15 cellular contexts compared by ENCODE assay signal in genomic region chr14:72907327-72907826, GRCh38. TPM values are rescaled to one million over a fixed set of nuclear protein-coding genes. Genes with fewer than 3 reads are reported as not detected.
DNase-seq lines count a peak whose midpoint lies in the region; ATAC-seq, FAIRE-seq and TF ChIP-seq lines count a peak whose summit lies in the region.
"Had no signal": no experiment of that assay in that cellular context is flagged by ENCODE, and none has a peak within 500 bp of the region (broad histone marks: within the 10 kb centered on the region; RNA-seq: fewer than 3 reads in every experiment).

No MANE protein-coding gene starts in this region.

- TF ChIP-seq RAD21 in A549 (conservative IDR thresholded peaks at IDR 0.05 in 1 of 2, IDR thresholded peaks at IDR 0.05 in 1 of 2), result no peak

- peak overlapping the region; percentile 33 for H3K4me2 ChIP-seq in A549
- no peak overlapping the region for H3K4me2 ChIP-seq in SU-DHL-6 (ENCODE audit: low read depth, low read length, poor library complexity, severe bottlenecking)

- ATAC-seq in A549, result no peak
- ATAC-seq in left ventricle myocardium superior, result peak; percentile 68
- no peak for ATAC-seq in activated T-cell treated with anti-CD3 and anti-CD28 coated beads, Interleukin-2, amount 50 U/mL, for 72 hours (replicated peaks in 1 of 2)
- no peak for ATAC-seq in GM21529 (IDR thresholded peaks at IDR 0.05; ENCODE audit: unreplicated experiment)

- H3F3A ChIP-seq in SU-DHL-6 (ENCODE audit: insufficient read depth), result no peaks in the 10 kb centered on the region

- H3K9me3 ChIP-seq in A549, result no peaks in the 10 kb centered on the region
- H3K9me3 ChIP-seq in SU-DHL-6 (ENCODE audit: insufficient read depth, low read length), result no peaks in the 10 kb centered on the region
- H3K9me3 ChIP-seq: tibial artery had no signal

- H3K9me2 ChIP-seq in SU-DHL-6 (replicated peaks; ENCODE audit: insufficient read depth, low read length), result no peaks in the 10 kb centered on the region

- CTCF ChIA-PET in A549 (lab: Yijun Ruan, JAX), result interaction anchor here (0.6 to 4.5 kb wide), 4 partner anchors 18 to 491 kb away, joined by 3 to 96 read pairs (median 13); no protein-coding TSS in a partner anchor

- H3K79me2 ChIP-seq in SU-DHL-6 (ENCODE audit: insufficient read depth, low read length), result no peaks in the 10 kb centered on the region

- H3K27ac ChIP-seq in A549 (0 out of 6 replicates have a peak overlapping the region, but pooled peaks of 1 of the 2 experiments have one; percentile 10), SU-DHL-6 (ENCODE audit: low read depth, low read length) (no peak overlapping the region)

- no peaks in the 10 kb centered on the region for H3K36me3 ChIP-seq in SU-DHL-6 (ENCODE audit: low read length)
- H3K36me3 ChIP-seq: tibial artery had no signal

- H3K4me3 Mint-ChIP-seq in activated T-helper 2 cell treated with anti-CD3 and anti-CD28 coated beads, Interferon-gamma antibody, Interleukin-2, Interleukin-4, amounts not matched to agents 10 μg/mL and 5 μg/mL and 100 μg/mL, durations not matched to agents 14 hours and 24 hours and 36 hours (ENCODE audit: low read depth), result no peak overlapping the region
- H3K4me3 Mint-ChIP-seq in activated T-cell treated with anti-CD3 and anti-CD28 coated beads, Interleukin-2, amount 50 U/mL, for 72 hours, result no peak overlapping the region
- no peak overlapping the region for H3K4me3 Mint-ChIP-seq in type B pancreatic cell
- H3K4me3 Mint-ChIP-seq: T-helper 2 cell treated with Interferon-gamma antibody and Interleukin-4, amounts not matched to agents 5 μg/mL and 100 μg/mL, for 36 hours had no signal

- TF ChIP-seq EP300 in A549 (IDR thresholded peaks at IDR 0.05), result no peak

- H3K4me1 ChIP-seq in A549, result peaks cover 15% of the 10 kb centered on the region; the same call in 1 of the 3 replicates

- intact Hi-C loops in left ventricle myocardium superior (cut with micrococcal nuclease), result no loop called here
- intact Hi-C loops in activated T-helper 2 cell treated with anti-CD3 and anti-CD28 coated beads, Interferon-gamma antibody, Interleukin-2, Interleukin-4, amounts not matched to agents 10 μg/mL and 5 μg/mL and 100 μg/mL, durations not matched to agents 14 hours and 24 hours and 36 hours (cut with micrococcal nuclease), result no loop called here

- H3K27me3 ChIP-seq in SU-DHL-6 (ENCODE audit: low read length), result no peaks in the 10 kb centered on the region
- H3K27me3 ChIP-seq: tibial artery had no signal

- peaks cover 12% of the 10 kb centered on the region for H3K4me1 Mint-ChIP-seq in activated T-helper 2 cell treated with anti-CD3 and anti-CD28 coated beads, Interferon-gamma antibody, Interleukin-2, Interleukin-4, amounts not matched to agents 10 μg/mL and 5 μg/mL and 100 μg/mL, durations not matched to agents 14 hours and 24 hours and 36 hours (ENCODE audit: low read depth)
- H3K4me1 Mint-ChIP-seq in activated T-cell treated with anti-CD3 and anti-CD28 coated beads, Interleukin-2, amount 50 U/mL, for 72 hours (ENCODE audit: low read depth), result peaks cover 11% of the 10 kb centered on the region
- peaks cover 17% of the 10 kb centered on the region for H3K4me1 Mint-ChIP-seq in type B pancreatic cell (ENCODE audit: unreplicated experiment)

- no peak overlapping the region for H3K4me3 ChIP-seq in A549
- no peak overlapping the region for H3K4me3 ChIP-seq in SU-DHL-6 (ENCODE audit: insufficient read depth, low read length, poor library complexity, severe bottlenecking)
- H3K4me3 ChIP-seq: tibial artery had no signal

- peak overlapping the region; percentile 65 for H2AFZ ChIP-seq in SU-DHL-6 (ENCODE audit: low read depth, low read length, severe bottlenecking)

- H4K20me1 ChIP-seq in SU-DHL-6 (ENCODE audit: low read depth, low read length), result no peaks in the 10 kb centered on the region

- no peaks in the 10 kb centered on the region for H3K9me3 Mint-ChIP-seq in activated T-helper 2 cell treated with anti-CD3 and anti-CD28 coated beads, Interferon-gamma antibody, Interleukin-2, Interleukin-4, amounts not matched to agents 10 μg/mL and 5 μg/mL and 100 μg/mL, durations not matched to agents 14 hours and 24 hours and 36 hours
- H3K9me3 Mint-ChIP-seq in activated T-cell treated with anti-CD3 and anti-CD28 coated beads, Interleukin-2, amount 50 U/mL, for 72 hours, result no peaks in the 10 kb centered on the region
- no peaks in the 10 kb centered on the region for H3K9me3 Mint-ChIP-seq in type B pancreatic cell
- H3K9me3 Mint-ChIP-seq: T-helper 2 cell treated with Interferon-gamma antibody and Interleukin-4, amounts not matched to agents 5 μg/mL and 100 μg/mL, for 36 hours had no signal

- H3K27ac Mint-ChIP-seq in activated T-helper 2 cell treated with anti-CD3 and anti-CD28 coated beads, Interferon-gamma antibody, Interleukin-2, Interleukin-4, amounts not matched to agents 10 μg/mL and 5 μg/mL and 100 μg/mL, durations not matched to agents 14 hours and 24 hours and 36 hours, result no peak overlapping the region
- no peak overlapping the region for H3K27ac Mint-ChIP-seq in activated T-cell treated with anti-CD3 and anti-CD28 coated beads, Interleukin-2, amount 50 U/mL, for 72 hours
- H3K27ac Mint-ChIP-seq in type B pancreatic cell, result no peak overlapping the region
- H3K27ac Mint-ChIP-seq: T-helper 2 cell treated with Interferon-gamma antibody and Interleukin-4, amounts not matched to agents 5 μg/mL and 100 μg/mL, for 36 hours had no signal

- DNase-seq in A549 (ENCODE audit: low read depth in 1 of 2, low spot score in 1 of 2), result no peak
- peak; percentile 41 for DNase-seq in HT1080 (ENCODE audit: low read depth)
- DNase-seq in left ventricle myocardium superior, result no peak
- DNase-seq in activated T-helper 2 cell treated with anti-CD3 and anti-CD28 coated beads, Interferon-gamma antibody, Interleukin-2, Interleukin-4, amounts not matched to agents 10 μg/mL and 5 μg/mL and 100 μg/mL, durations not matched to agents 14 hours and 24 hours and 36 hours (ENCODE audit: low spot score), result no peak
- DNase-seq in activated T-cell treated with anti-CD3 and anti-CD28 coated beads, Interleukin-2, amount 50 U/mL, for 72 hours, result no peak
- DNase-seq in type B pancreatic cell (ENCODE audit: extremely low spot score, unreplicated experiment), result no peak
- DNase-seq: activated CD4-positive, alpha-beta T cell treated with anti-CD3 and anti-CD28 coated beads, Interleukin-2, amount 50 U/mL, for 1 hour; aorta; NCI-H1417 treated with DMSO at 0.1 percent for 48 hours; NCI-H446; tibial artery had no signal

- H3K36me3 Mint-ChIP-seq in activated T-helper 2 cell treated with anti-CD3 and anti-CD28 coated beads, Interferon-gamma antibody, Interleukin-2, Interleukin-4, amounts not matched to agents 10 μg/mL and 5 μg/mL and 100 μg/mL, durations not matched to agents 14 hours and 24 hours and 36 hours (ENCODE audit: low read depth), result no peaks in the 10 kb centered on the region
- no peaks in the 10 kb centered on the region for H3K36me3 Mint-ChIP-seq in activated T-cell treated with anti-CD3 and anti-CD28 coated beads, Interleukin-2, amount 50 U/mL, for 72 hours (ENCODE audit: insufficient read depth in 2 of 2)
- H3K36me3 Mint-ChIP-seq in type B pancreatic cell, result no peaks in the 10 kb centered on the region

- H3K9ac ChIP-seq in SU-DHL-6 (ENCODE audit: low read length), result no peak overlapping the region

- POLR2A ChIA-PET in A549 (lab: Yijun Ruan, JAX), result no interaction called here

- no peak for TF ChIP-seq POLR2A in A549 (IDR thresholded peaks at IDR 0.05; ENCODE audit: low read length)

- TF ChIP-seq CTCF in A549 (IDR thresholded peaks at IDR 0.05), result no peak
- TF ChIP-seq CTCF in SU-DHL-6 (IDR thresholded peaks at IDR 0.05; ENCODE audit: insufficient read depth, low read length, poor library complexity, severe bottlenecking), result no peak
- TF ChIP-seq CTCF in type B pancreatic cell (conservative IDR thresholded peaks at IDR 0.05), result no peak

- H3K27me3 Mint-ChIP-seq in activated T-helper 2 cell treated with anti-CD3 and anti-CD28 coated beads, Interferon-gamma antibody, Interleukin-2, Interleukin-4, amounts not matched to agents 10 μg/mL and 5 μg/mL and 100 μg/mL, durations not matched to agents 14 hours and 24 hours and 36 hours (ENCODE audit: low read depth), result peaks cover 44% of the 10 kb centered on the region
- peaks cover 20% of the 10 kb centered on the region for H3K27me3 Mint-ChIP-seq in activated T-cell treated with anti-CD3 and anti-CD28 coated beads, Interleukin-2, amount 50 U/mL, for 72 hours (ENCODE audit: low read depth)
- H3K27me3 Mint-ChIP-seq in type B pancreatic cell, result peaks cover 5% of the 10 kb centered on the region

- FAIRE-seq in A549 (lab: Jason Lieb, UNC), result no peak
- FAIRE-seq: RCC 7860 had no signal

- 59% methylated on average over 9 of the region's 9 CpGs for WGBS in A549 (ENCODE audit: missing lambda C conversion rate)

RNA-seq across cellular contexts. Expression of gene DPF3, which starts 13.5 kb away (rescaled TPM):
- 0.05 and 0.28 TPM in 2 replicates for polyA plus RNA-seq in A549 (2011; rRNA removed)
- 0.05 and 0.07 TPM in 2 replicates for polyA plus RNA-seq in A549 (2012; cell fraction: cytosol; rRNA removed)
- polyA plus RNA-seq in A549 (2012; cell fraction: nucleus; rRNA removed), result 0.07 and 0.10 TPM in 2 replicates
- polyA plus RNA-seq in A549 (2017; fragmentation: RNase III; extraction: RNeasy Plus Mini Kit Qiagen cat#74134 plus additional on column Dnase treatment), result 0.09 to 0.24 TPM (median 0.10 TPM) in 3 replicates
- 0.58 TPM in 1 of 2 replicates, not detected in the other for polyA minus RNA-seq in A549 (2011; rRNA and poly(A)+ RNA removed)
- 2.2 and 3.0 TPM in 2 replicates for total RNA-seq in HT1080 (2014; rRNA removed; shearing (Covaris generic))
- polyA plus RNA-seq in HT1080 (2015; cell fraction: cytosol; rRNA removed), result 3.8 and 4.5 TPM in 2 replicates
- polyA plus RNA-seq in HT1080 (2015; cell fraction: nucleus; rRNA removed), result 9.4 and 10.9 TPM in 2 replicates
- 28.7 TPM for total RNA-seq in left ventricle myocardium superior
- 0.62 and 0.66 TPM in 2 replicates for total RNA-seq in activated T-helper 2 cell treated with anti-CD3 and anti-CD28 coated beads, Interferon-gamma antibody, Interleukin-2, Interleukin-4, amounts not matched to agents 10 μg/mL and 5 μg/mL and 100 μg/mL, durations not matched to agents 14 hours and 24 hours and 36 hours
- total RNA-seq in activated T-cell treated with anti-CD3 and anti-CD28 coated beads, Interleukin-2, amount 50 U/mL, for 72 hours, result under 1 TPM; 0.23 to 0.62 TPM
- 4.5 and 5.8 TPM in 2 replicates for total RNA-seq in type B pancreatic cell (ENCODE audit: low replicate concordance)

RNA-seq across cellular contexts. Expression of gene DCAF4, which starts 18.9 kb away (rescaled TPM):
- polyA plus RNA-seq in A549 (2011; rRNA removed), result 21.0 and 22.4 TPM in 2 replicates
- 18.9 and 19.2 TPM in 2 replicates for polyA plus RNA-seq in A549 (2012; cell fraction: cytosol; rRNA removed)
- 43.8 and 58.5 TPM in 2 replicates for polyA plus RNA-seq in A549 (2012; cell fraction: nucleus; rRNA removed)
- polyA plus RNA-seq in A549 (2017; fragmentation: RNase III; extraction: RNeasy Plus Mini Kit Qiagen cat#74134 plus additional on column Dnase treatment), result 18.4 to 18.9 TPM (median 18.8 TPM) in 3 replicates
- 33.3 and 35.7 TPM in 2 replicates for polyA minus RNA-seq in A549 (2011; rRNA and poly(A)+ RNA removed)
- total RNA-seq in HT1080 (2014; rRNA removed; shearing (Covaris generic)), result 9.5 and 19.3 TPM in 2 replicates
- polyA plus RNA-seq in HT1080 (2015; cell fraction: cytosol; rRNA removed), result 11.5 and 13.8 TPM in 2 replicates
- polyA plus RNA-seq in HT1080 (2015; cell fraction: nucleus; rRNA removed), result 35.6 and 36.5 TPM in 2 replicates
- 8.4 TPM for total RNA-seq in left ventricle myocardium superior
- total RNA-seq in activated T-helper 2 cell treated with anti-CD3 and anti-CD28 coated beads, Interferon-gamma antibody, Interleukin-2, Interleukin-4, amounts not matched to agents 10 μg/mL and 5 μg/mL and 100 μg/mL, durations not matched to agents 14 hours and 24 hours and 36 hours, result 13.2 and 17.6 TPM in 2 replicates
- 10 to 100 TPM; 15.1 to 16.6 TPM for total RNA-seq in activated T-cell treated with anti-CD3 and anti-CD28 coated beads, Interleukin-2, amount 50 U/mL, for 72 hours
- 11.0 and 17.9 TPM in 2 replicates for total RNA-seq in type B pancreatic cell (ENCODE audit: low replicate concordance)
